1 cellular context compared by ENCODE assay signal in genomic region chr20:44642203-44643153, GRCh38.
TF ChIP-seq lines count a peak whose summit lies in the region.

No MANE protein-coding gene starts in this region.

TF ChIP-seq in HepG2, 621 proteins besides CTCF, POLR2A, EP300 and RAD21 (continued from another document):
- 0 out of 2 replicates have a peak, but pooled peaks have one; percentile 40 for TF ChIP-seq LBX2 (CRISPR knock-in tag; IDR thresholded peaks at IDR 0.05; ENCODE audit: borderline replicate concordance)
- 0 out of 2 replicates have a peak, but pooled peaks have one; percentile 61 for TF ChIP-seq TMF1 (CRISPR knock-in tag; IDR thresholded peaks at IDR 0.05; ENCODE audit: low read depth)
- TF ChIP-seq NCOR1 (IDR thresholded peaks at IDR 0.05; ENCODE audit: borderline replicate concordance, low read length), result no peak
- peak; percentile 51; the same call in 1 of the 2 replicates for TF ChIP-seq ZNF543 (CRISPR knock-in tag; IDR thresholded peaks at IDR 0.05)
- 0 out of 2 replicates have a peak, but pooled peaks have one; percentile 82 for TF ChIP-seq ZNF567 (CRISPR knock-in tag; IDR thresholded peaks at IDR 0.05; ENCODE audit: borderline replicate concordance)
- TF ChIP-seq MXI1 (IDR thresholded peaks at IDR 0.05; ENCODE audit: borderline replicate concordance, low read depth, low read length), result 0 out of 3 replicates have a peak, but pooled peaks have one; percentile 31
- no peak for TF ChIP-seq MED1 (CRISPR knock-in tag; IDR thresholded peaks at IDR 0.05)
- TF ChIP-seq ZNF788 (CRISPR knock-in tag; IDR thresholded peaks at IDR 0.05; ENCODE audit: borderline replicate concordance), result peak; percentile 24; the same call in 1 of the 2 replicates
- 0 out of 2 replicates have a peak, but pooled peaks have one; percentile 30 for TF ChIP-seq AKAP8 (CRISPR knock-in tag; IDR thresholded peaks at IDR 0.05)
- TF ChIP-seq ZNF136 (CRISPR knock-in tag; IDR thresholded peaks at IDR 0.05; ENCODE audit: low read depth), result no peak
- 0 out of 2 replicates have a peak, but pooled peaks have one; percentile 49 for TF ChIP-seq DMAP1 (CRISPR knock-in tag; IDR thresholded peaks at IDR 0.05)
- TF ChIP-seq MTA1 (CRISPR knock-in tag; IDR thresholded peaks at IDR 0.05; ENCODE audit: borderline replicate concordance), result peak; percentile 76; the same call in 1 of the 2 replicates
- 0 out of 2 replicates have a peak, but pooled peaks have one; percentile 15 for TF ChIP-seq ELF4 (CRISPR knock-in tag; IDR thresholded peaks at IDR 0.05; ENCODE audit: borderline replicate concordance)
- TF ChIP-seq BORCS8-MEF2B (CRISPR knock-in tag; IDR thresholded peaks at IDR 0.05), result 0 out of 2 replicates have a peak, but pooled peaks have one; percentile 42
- TF ChIP-seq HNF4G (IDR thresholded peaks at IDR 0.05; ENCODE audit: borderline replicate concordance, low read depth, low read length), result no peak
- peak; percentile 69; the same call in 1 of the 2 replicates for TF ChIP-seq HNF4G (CRISPR knock-in tag; IDR thresholded peaks at IDR 0.05; ENCODE audit: borderline replicate concordance, low read depth)
- 0 out of 2 replicates have a peak, but pooled peaks have one; percentile 29 for TF ChIP-seq IRF9 (CRISPR knock-in tag; IDR thresholded peaks at IDR 0.05; ENCODE audit: borderline replicate concordance)
- peak; percentile 97; the same call in 1 of the 2 replicates for TF ChIP-seq ZNF512B (CRISPR knock-in tag; IDR thresholded peaks at IDR 0.05; ENCODE audit: borderline replicate concordance)
- TF ChIP-seq TEAD2 (CRISPR knock-in tag; IDR thresholded peaks at IDR 0.05), result no peak
- TF ChIP-seq SP4 (CRISPR knock-in tag; IDR thresholded peaks at IDR 0.05), result no peak
- TF ChIP-seq ZNF839 (CRISPR knock-in tag; IDR thresholded peaks at IDR 0.05; ENCODE audit: borderline replicate concordance), result peak; percentile 61; the same call in 1 of the 2 replicates
- no peak for TF ChIP-seq ZNF552 (CRISPR knock-in tag; IDR thresholded peaks at IDR 0.05; ENCODE audit: borderline replicate concordance)
